Comparison of ENCODE assay signal across 8 cellular contexts in the genomic region with DNA sequence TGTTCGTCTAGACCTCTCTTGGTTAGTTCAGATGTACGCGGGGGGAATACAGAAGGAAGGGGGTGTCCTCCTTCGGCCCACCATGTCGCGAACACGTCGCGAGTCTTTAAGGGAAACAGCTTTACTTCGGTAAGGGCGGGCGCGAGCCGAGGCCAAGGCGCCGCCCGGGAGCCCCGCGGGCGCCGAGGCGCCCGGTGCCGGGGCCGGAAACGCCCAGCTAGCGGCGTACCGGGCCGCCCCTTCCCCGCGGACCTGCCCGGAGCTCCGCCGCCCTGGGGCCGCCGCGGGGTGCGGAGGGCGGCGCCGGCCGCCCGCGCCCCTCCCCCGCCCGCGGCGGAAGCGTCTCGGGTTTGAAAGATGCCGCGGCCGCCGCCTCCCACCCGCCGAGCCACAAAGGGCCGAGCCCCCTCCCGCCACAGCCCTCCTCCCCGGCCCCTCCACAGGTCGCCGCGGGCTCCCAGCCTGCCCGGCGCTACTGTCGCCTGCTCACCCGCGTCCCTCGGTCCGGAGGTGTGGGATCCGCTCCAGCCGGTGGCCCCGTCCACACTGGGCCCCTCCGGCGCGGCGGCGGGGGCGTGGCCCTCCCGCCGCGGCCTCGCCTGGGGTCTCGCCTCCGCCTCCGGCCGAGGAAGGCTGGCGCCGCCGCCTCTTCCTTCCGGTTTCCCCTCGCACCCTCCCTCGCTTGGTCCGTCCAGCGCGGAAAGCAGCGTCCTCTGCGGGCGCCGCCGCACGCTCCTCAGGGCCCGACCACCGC. TPM values are rescaled to one million over a fixed set of nuclear protein-coding genes. Genes with fewer than 3 reads are reported as not detected.
A peak's percentile ranks its signal among the peaks of the same experiment; 100 is the strongest.
DNase-seq lines count a peak whose midpoint lies in the region; ATAC-seq and TF ChIP-seq lines count a peak whose summit lies in the region.

TSS of gene KBTBD2 (minus strand) at position 715 of the 754 bp plus-strand sequence. CDS start 12,156 bp downstream, outside the sequence.

- H3K79me2 ChIP-seq in trophoblast cell (ENCODE audit: control insufficient read depth, insufficient read depth, low read length, poor library complexity), result peaks cover 12% of the 10 kb centered on the region

- peak within 1 kb of the TSS; percentile 99 for H3K9ac ChIP-seq in trophoblast cell (ENCODE audit: low read length)

- H3K9me3 ChIP-seq in trophoblast cell (ENCODE audit: insufficient read depth, low read depth, low read length) (no peaks in the 10 kb centered on the region), tibial artery (no peaks in the 10 kb centered on the region)

- peak; percentile 86 for DNase-seq in GDM1 (lab: John Stamatoyannopoulos, UW)
- peak; percentile 82 for DNase-seq in GOT3 (lab: John Stamatoyannopoulos, UW)
- no peak for DNase-seq in LNCaP clone FGC (ENCODE audit: low read depth)
- peak; percentile 66 for DNase-seq in SKM-1 treated with dmso at 0.1 percent for 144 hours (lab: John Stamatoyannopoulos, UW; ENCODE audit: unreplicated experiment)
- DNase-seq in activated naive CD8-positive, alpha-beta T cell treated with anti-CD3 and anti-CD28 coated beads for 36 hours, result peak; percentile 84
- DNase-seq in Right ventricle myocardium superior, result peak; percentile 93
- peak; percentile 64 to 78 for DNase-seq in trophoblast cell
- peak; percentile 78 to 91 for DNase-seq in tibial artery

- peak within 1 kb of the TSS; percentile 92 for H3K4me3 Mint-ChIP-seq in activated naive CD8-positive, alpha-beta T cell treated with anti-CD3 and anti-CD28 coated beads for 36 hours

- WGBS in trophoblast cell (ENCODE audit: extremely low coverage, insufficient coverage, insufficient read length), result no CpG with 5 or more reads among the region's 104 CpGs

- H3K27me3 ChIP-seq in trophoblast cell (ENCODE audit: insufficient read depth, low read length) (no peaks in the 10 kb centered on the region), tibial artery (no peaks in the 10 kb centered on the region)

- peak within 1 kb of the TSS; percentile 93 for H3K4me2 ChIP-seq in trophoblast cell (ENCODE audit: low read length)

- no peaks in the 10 kb centered on the region for H3K9me3 Mint-ChIP-seq in activated naive CD8-positive, alpha-beta T cell treated with anti-CD3 and anti-CD28 coated beads for 36 hours

- H3K4ac ChIP-seq in trophoblast cell (ENCODE audit: low read depth, low read length), result peak within 1 kb of the TSS; percentile 100

- H3K36me3 Mint-ChIP-seq in activated naive CD8-positive, alpha-beta T cell treated with anti-CD3 and anti-CD28 coated beads for 36 hours, result peaks cover 8% of the 10 kb centered on the region

- peaks cover 3% of the 10 kb centered on the region in 2 experiments for H3K4me1 ChIP-seq in trophoblast cell (ENCODE audit: control insufficient read depth in 1 of 2, insufficient read depth in 2 of 2, low read length in 2 of 2)
- peaks cover 0 to 43% (median 21%) of the 10 kb centered on the region in 4 donors for H3K4me1 ChIP-seq in tibial artery

- peak within 1 kb of the TSS; percentile 100 for H3K18ac ChIP-seq in trophoblast cell (ENCODE audit: low read length)

- H3K27ac ChIP-seq in trophoblast cell (ENCODE audit: low read depth, low read length) (peak within 1 kb of the TSS; percentile 100), tibial artery (peak within 1 kb of the TSS; percentile 100)

- peaks cover 15% of the 10 kb centered on the region for H3K79me1 ChIP-seq in trophoblast cell (ENCODE audit: low read length)

- no peaks in the 10 kb centered on the region for H3K36me3 ChIP-seq in trophoblast cell (ENCODE audit: control insufficient read depth in 1 of 2, insufficient read depth in 2 of 2, low read length in 2 of 2)
- no peaks in the 10 kb centered on the region for H3K36me3 ChIP-seq in tibial artery

- H3K14ac ChIP-seq in trophoblast cell (ENCODE audit: low read length), result peak within 1 kb of the TSS; percentile 99

- H2AK5ac ChIP-seq in trophoblast cell (ENCODE audit: low read length), result peak within 1 kb of the TSS; percentile 97

- H2BK5ac ChIP-seq in trophoblast cell (ENCODE audit: low read depth, low read length, poor library complexity), result peak within 1 kb of the TSS; percentile 99

- peak within 1 kb of the TSS; percentile 89 for H2AFZ ChIP-seq in trophoblast cell (ENCODE audit: insufficient read depth, low read length, poor library complexity)

- H2BK120ac ChIP-seq in trophoblast cell (ENCODE audit: insufficient read depth, low read length, poor library complexity), result peak within 1 kb of the TSS; percentile 98

- intact Hi-C loops in Right ventricle myocardium superior (cut with DNase I) (loop anchor here (5.0 kb wide), 1 partner anchor 51 kb away; no protein-coding TSS in a partner anchor), tibial artery (cut with DNase I; ENCODE audit: low total_unique reads) (loop anchor here (5.0 to 10.0 kb wide), 3 partner anchors 46 to 399 kb away; partner anchors contain the start of gene LSM5)

- H4K91ac ChIP-seq in trophoblast cell (ENCODE audit: low read depth, low read length), result peak within 1 kb of the TSS; percentile 100

- peak within 1 kb of the TSS; percentile 99 for H4K8ac ChIP-seq in trophoblast cell (ENCODE audit: low read depth, low read length)

- H3K27ac Mint-ChIP-seq in activated naive CD8-positive, alpha-beta T cell treated with anti-CD3 and anti-CD28 coated beads for 36 hours, result peak within 1 kb of the TSS; percentile 99

- H3K4me1 Mint-ChIP-seq in activated naive CD8-positive, alpha-beta T cell treated with anti-CD3 and anti-CD28 coated beads for 36 hours, result peaks cover 45% of the 10 kb centered on the region

- H2BK12ac ChIP-seq in trophoblast cell (ENCODE audit: low read length), result peak within 1 kb of the TSS; percentile 85

- peak within 1 kb of the TSS; percentile 100 for H4K12ac ChIP-seq in trophoblast cell (ENCODE audit: low read depth, low read length)

- no peak within 1 kb of the TSS for H3K23ac ChIP-seq in trophoblast cell (ENCODE audit: low read length)

- ATAC-seq in Right ventricle myocardium superior (ENCODE audit: poor library complexity), result peak; percentile 65

- peaks cover 4% of the 10 kb centered on the region for H3K27me3 Mint-ChIP-seq in activated naive CD8-positive, alpha-beta T cell treated with anti-CD3 and anti-CD28 coated beads for 36 hours

- TF ChIP-seq CTCF in LNCaP clone FGC (IDR thresholded peaks at IDR 0.05; ENCODE audit: control insufficient read depth, extremely low read depth, insufficient read depth) (peak; percentile 24; the same call in 1 of the 2 replicates), tibial artery (IDR thresholded peaks at IDR 0.05) (no peak)

- H3K4me3 ChIP-seq in LNCaP clone FGC (ENCODE audit: low read depth, low read length), result peak within 1 kb of the TSS; percentile 82
- peak within 1 kb of the TSS; percentile 99 for H3K4me3 ChIP-seq in trophoblast cell (ENCODE audit: low read depth, low read length)
- peak within 1 kb of the TSS; percentile 97 to 99 for H3K4me3 ChIP-seq in tibial artery

RNA-seq across cellular contexts. Expression of gene KBTBD2, which starts in this region (rescaled TPM):
- 10 to 100 TPM; 20.9 to 22.7 TPM for total RNA-seq in activated naive CD8-positive, alpha-beta T cell treated with anti-CD3 and anti-CD28 coated beads for 36 hours
- 25.1 TPM for total RNA-seq in Right ventricle myocardium superior
- polyA plus RNA-seq in trophoblast cell (2013), result 15.1 and 15.2 TPM in 2 replicates
